In the genomic region with DNA sequence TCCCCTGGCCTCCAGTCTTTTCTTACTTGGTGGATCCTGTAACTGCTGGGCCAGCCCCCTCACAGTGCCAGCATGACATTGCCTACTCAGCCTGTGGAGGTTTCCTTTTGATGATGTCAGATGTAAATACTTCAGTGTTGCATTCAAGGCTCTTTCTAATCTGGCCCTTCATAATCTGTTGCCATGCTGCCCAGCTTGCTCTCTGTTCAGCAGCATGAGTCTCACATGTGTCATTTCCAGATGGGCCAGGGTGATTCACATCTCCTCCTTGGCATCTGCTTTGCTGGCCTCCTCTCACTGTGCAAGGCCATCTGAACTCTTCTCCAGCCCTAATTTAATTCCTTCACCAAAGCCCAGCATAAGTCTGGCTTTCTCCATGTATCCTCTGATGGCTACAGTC, we compare ENCODE assay signal across 15 cellular contexts. TPM values are rescaled to one million over a fixed set of nuclear protein-coding genes. Genes with fewer than 3 reads are reported as not detected.
DNase-seq lines count a peak whose midpoint lies in the region; ATAC-seq and TF ChIP-seq lines count a peak whose summit lies in the region.
"Had no signal": no experiment of that assay in that cellular context is flagged by ENCODE, and none has a peak within 500 bp of the region (broad histone marks: within the 10 kb centered on the region; RNA-seq: fewer than 3 reads in every experiment).

No MANE protein-coding gene starts in this region.

- H3K79me2 ChIP-seq in PC-3 (ENCODE audit: low read length): no peaks in the 10 kb centered on the region
- no peaks in the 10 kb centered on the region for H3K79me2 ChIP-seq in osteoblast (ENCODE audit: insufficient read depth, low read length)

- POLR2A ChIA-PET in PC-3 (lab: Charles Lee; ENCODE audit: unreplicated experiment): no interaction called here

- H3K4me1 ChIP-seq in PC-3 (ENCODE audit: insufficient read depth, low read length): no peaks in the 10 kb centered on the region
- peaks cover 5% of the 10 kb centered on the region for H3K4me1 ChIP-seq in osteoblast (ENCODE audit: insufficient read depth, low read length)
- H3K4me1 ChIP-seq: gastrocnemius medialis had no signal

- H3K27me3 ChIP-seq in PC-3 (ENCODE audit: low read length) (no peaks in the 10 kb centered on the region), osteoblast (ENCODE audit: insufficient read depth, low read length) (no peaks in the 10 kb centered on the region)
- H3K27me3 ChIP-seq: gastrocnemius medialis had no signal

- intact Hi-C loops in PC-3 (cut with micrococcal nuclease): no loop called here

- no peaks in the 10 kb centered on the region for H3F3A ChIP-seq in PC-3 (ENCODE audit: low read length, unreplicated experiment)

- no peaks in the 10 kb centered on the region for H3K9me3 ChIP-seq in PC-3 (ENCODE audit: low read length)
- no peaks in the 10 kb centered on the region for H3K9me3 ChIP-seq in osteoblast (ENCODE audit: low read depth, low read length)
- H3K9me3 ChIP-seq: gastrocnemius medialis had no signal

- no peak for TF ChIP-seq CTCF in PC-3 (conservative IDR thresholded peaks at IDR 0.05; ENCODE audit: low read depth, low read length)
- TF ChIP-seq CTCF in epithelial cell of esophagus (IDR thresholded peaks at IDR 0.05; ENCODE audit: insufficient read depth, low read depth, low read length, missing control alignments): no peak
- TF ChIP-seq CTCF in osteoblast (IDR thresholded peaks at IDR 0.05; ENCODE audit: extremely low read depth, low read depth, low read length): no peak

- BruUV-seq in PC-3 (replicated peaks; lab: Mats Ljungman, UMichigan): no TSS peak

- H3K36me3 ChIP-seq in PC-3 (ENCODE audit: low read depth, low read length): no peaks in the 10 kb centered on the region
- no peaks in the 10 kb centered on the region for H3K36me3 ChIP-seq in osteoblast (ENCODE audit: insufficient read depth, low read length)
- H3K36me3 ChIP-seq: gastrocnemius medialis had no signal

- no peak overlapping the region for H3K9ac ChIP-seq in PC-3 (ENCODE audit: low read length)

- CTCF ChIA-PET in PC-3 (lab: Charles Lee): no interaction called here

- no peaks in the 10 kb centered on the region for H3K9me2 ChIP-seq in PC-3 (replicated peaks; ENCODE audit: low read length)

- peak; percentile 25 for DNase-seq in GM04503 (ENCODE audit: low read depth)
- peak; percentile 3 for DNase-seq in PC-3
- DNase-seq in epithelial cell of esophagus (ENCODE audit: low read depth): peak; percentile 87
- DNase-seq in osteoblast (ENCODE audit: insufficient read length, low spot score, missing footprints): peak; percentile 15
- no peak for DNase-seq in NCI-H1092 (lab: John Stamatoyannopoulos, UW)
- no peak for DNase-seq in D341Med (ENCODE audit: low spot score)
- DNase-seq in NCI-H146 treated with DMSO at 0.1 percent for 48 hours (lab: John Stamatoyannopoulos, UW; ENCODE audit: unreplicated experiment): no peak
- DNase-seq: activated CD4-positive, alpha-beta T cell treated with anti-CD3 and anti-CD28 coated beads, Interleukin-2, amount 50 U/mL, for 1 hour; CD4-positive, alpha-beta memory T cell; cerebellar nuclear complex; gastrocnemius medialis; H9; left colon; NCI-H146 had no signal

- ATAC-seq in PC-3: no peak
- ATAC-seq in GM21390 (IDR thresholded peaks at IDR 0.05; ENCODE audit: unreplicated experiment): no peak
- ATAC-seq: gastrocnemius medialis, left colon had no signal

- no peak overlapping the region for H3K27ac ChIP-seq in PC-3 (ENCODE audit: low read length)
- H3K27ac ChIP-seq in osteoblast (ENCODE audit: low read depth, low read length): peak overlapping the region; percentile 28
- H3K27ac ChIP-seq: gastrocnemius medialis had no signal

- H2AFZ ChIP-seq in PC-3 (ENCODE audit: low read length) (no peak overlapping the region), osteoblast (ENCODE audit: low read length) (peak overlapping the region; percentile 34)

- H4K20me1 ChIP-seq in PC-3 (ENCODE audit: low read length) (no peaks in the 10 kb centered on the region), osteoblast (ENCODE audit: insufficient read depth, low read length) (no peaks in the 10 kb centered on the region)

- H3K4me2 ChIP-seq in PC-3 (ENCODE audit: low read length) (no peak overlapping the region), osteoblast (ENCODE audit: insufficient read depth, low read length) (peak overlapping the region; percentile 27)

- no peak overlapping the region for H3K4me3 ChIP-seq in PC-3 (ENCODE audit: low read length)
- H3K4me3 ChIP-seq in epithelial cell of esophagus (ENCODE audit: low read length): no peak overlapping the region
- no peak overlapping the region for H3K4me3 ChIP-seq in osteoblast (ENCODE audit: insufficient read depth, low read length)
- H3K4me3 ChIP-seq: gastrocnemius medialis had no signal

RNA-seq across cellular contexts. Expression of a gene that starts 57.2 kb away (rescaled TPM):
- total RNA-seq in PC-3 (2014; rRNA removed) (7.9 and 8.2 TPM in 2 replicates), osteoblast (12.1 and 12.7 TPM in 2 replicates)

Comparison
In these comparisons a context has a peak if more than half of its experiments do, and no peak if none do; other contexts are left out.
1. DNase-seq: peak in GM04503 (single experiment), PC-3 (single experiment), epithelial cell of esophagus (single experiment) and osteoblast (single experiment); none in NCI-H1092 (single experiment), D341Med (single experiment) and NCI-H146 treated with DMSO at 0.1 percent for 48 hours (single experiment).